In genomic region chr17:67376892-67377726, GRCh38 we compare ENCODE assay signal across 1 cellular context.
A peak's percentile ranks its signal among the peaks of the same experiment; 100 is the strongest.
TF ChIP-seq lines count a peak whose summit lies in the region.

PITPNC1 (plus strand) TSS chr17:67377281.

TF ChIP-seq in HEK293, 187 proteins besides CTCF, POLR2A, EP300 and RAD21 (continued from another document and continues in another):
- TF ChIP-seq ZNF518A (tag by site-specific recombination; conservative IDR thresholded peaks at IDR 0.05; ENCODE audit: low read depth) (no peak), ZNF473 (tag by site-specific recombination; IDR thresholded peaks at IDR 0.05) (no peak), ZNF24 (tag by site-specific recombination; IDR thresholded peaks at IDR 0.05) (no peak), PATZ1 (tag by site-specific recombination; IDR thresholded peaks at IDR 0.05) (peak; percentile 83), ZNF266 (tag by site-specific recombination; IDR thresholded peaks at IDR 0.05; ENCODE audit: low read depth) (no peak), ZNF843 (tag by site-specific recombination; IDR thresholded peaks at IDR 0.05) (no peak), ZIC2 (tag by site-specific recombination; IDR thresholded peaks at IDR 0.05) (peak; percentile 51), ZNF433 (tag by site-specific recombination; IDR thresholded peaks at IDR 0.05; ENCODE audit: low read depth) (no peak), PRDM2 (tag by site-specific recombination; IDR thresholded peaks at IDR 0.05; ENCODE audit: borderline replicate concordance) (no peak), ZNF449 (tag by site-specific recombination; IDR thresholded peaks at IDR 0.05) (peak; percentile 27), ZNF768 (tag by site-specific recombination; IDR thresholded peaks at IDR 0.05) (no peak), ZSCAN4 (tag by site-specific recombination; IDR thresholded peaks at IDR 0.05) (no peak), ZNF274 (IDR thresholded peaks at IDR 0.05; ENCODE audit: low read length) (no peak), ZNF274 (tag by site-specific recombination; IDR thresholded peaks at IDR 0.05; ENCODE audit: borderline replicate concordance) (no peak), ZBTB1 (tag by site-specific recombination; IDR thresholded peaks at IDR 0.05) (no peak), ZNF530 (tag by site-specific recombination; IDR thresholded peaks at IDR 0.05; ENCODE audit: low read depth) (no peak), RBAK (tag by site-specific recombination; IDR thresholded peaks at IDR 0.05) (no peak), ZNF398 (tag by site-specific recombination; IDR thresholded peaks at IDR 0.05) (peak; percentile 73), ZSCAN5A (tag by site-specific recombination; IDR thresholded peaks at IDR 0.05) (no peak), ZBTB8A (tag by site-specific recombination; IDR thresholded peaks at IDR 0.05) (peak; percentile 47), ZSCAN30 (tag by site-specific recombination; IDR thresholded peaks at IDR 0.05) (peak; percentile 54; the same call in 1 of the 2 replicates), ZNF138 (tag by site-specific recombination; IDR thresholded peaks at IDR 0.05; ENCODE audit: borderline replicate concordance) (no peak), PRDM6 (tag by site-specific recombination; IDR thresholded peaks at IDR 0.05) (no peak), ELK4 (IDR thresholded peaks at IDR 0.05; ENCODE audit: borderline replicate concordance, low read depth, low read length) (no peak), ZNF174 (tag by site-specific recombination; IDR thresholded peaks at IDR 0.05) (no peak), ZFP3 (tag by site-specific recombination; IDR thresholded peaks at IDR 0.05; ENCODE audit: low read depth) (no peak), ZNF184 (tag by site-specific recombination; IDR thresholded peaks at IDR 0.05) (0 out of 2 replicates have a peak, but pooled peaks have one; percentile 40), ZXDB (tag by site-specific recombination; IDR thresholded peaks at IDR 0.05) (no peak), KLF17 (tag by site-specific recombination; IDR thresholded peaks at IDR 0.05) (no peak; the same call in 1 of the 2 replicates), ZNF335 (tag by site-specific recombination; conservative IDR thresholded peaks at IDR 0.05) (no peak), ZNF112 (tag by site-specific recombination; IDR thresholded peaks at IDR 0.05) (no peak)
